6 cellular contexts compared by ENCODE assay signal in genomic region chr9:41108816-41109215, GRCh38. TPM values are rescaled to one million over a fixed set of nuclear protein-coding genes. Genes with fewer than 3 reads are reported as not detected.
"Had no signal": no experiment of that assay in that cellular context is flagged by ENCODE, and none has a peak within 500 bp of the region (broad histone marks: within the 10 kb centered on the region; RNA-seq: fewer than 3 reads in every experiment).

No MANE protein-coding gene starts in this region.

RNA-seq across cellular contexts. Expression of gene FOXD4L6, which starts 19.7 kb away (rescaled TPM):
- total RNA-seq: H7, HFFc6, HT1080 had no signal
- polyA plus RNA-seq: GM23248, HepG2, IgD-negative memory B cell had no signal
